17 cellular contexts compared by ENCODE assay signal in genomic region chr6:8492536-8493125, GRCh38.
"Had no signal": no experiment of that assay in that cellular context is flagged by ENCODE, and none has a peak within 500 bp of the region (broad histone marks: within the 10 kb centered on the region; RNA-seq: fewer than 3 reads in every experiment).

No MANE protein-coding gene starts in this region.

- H3K36me3 ChIP-seq: left lung, sigmoid colon, spleen, upper lobe of right lung, WERI-Rb-1 had no signal

- ATAC-seq: body of pancreas, left lung, upper lobe of right lung had no signal

- DNase-seq: activated CD4-positive, alpha-beta T cell treated with anti-CD3 and anti-CD28 coated beads, Interleukin-2, amount 50 U/mL, for 4 hours; activated gamma-delta T cell; body of pancreas; dermis blood vessel endothelial cell; effector memory CD4-positive, alpha-beta T cell; kidney; left lung; midbrain; occipital lobe; posterior cingulate gyrus; sigmoid colon; spleen; stimulated activated naive CD4-positive, alpha-beta T cell; upper lobe of right lung; WERI-Rb-1 had no signal

- H3K27me3 Mint-ChIP-seq: activated naive CD8-positive, alpha-beta T cell had no signal

- H3K9me3 ChIP-seq: body of pancreas, upper lobe of right lung had no signal

- H3K27ac Mint-ChIP-seq: activated naive CD8-positive, alpha-beta T cell had no signal

- H3K4me3 ChIP-seq: body of pancreas, left lung, sigmoid colon, spleen, upper lobe of right lung had no signal

- H3K4me3 Mint-ChIP-seq: activated naive CD8-positive, alpha-beta T cell had no signal

- H3K27ac ChIP-seq: body of pancreas, epithelial cell of prostate, left lung, sigmoid colon, spleen, upper lobe of right lung, WERI-Rb-1 had no signal
